ENCODE assay signal across 34 cellular contexts in genomic region chr1:3578433-3578805, GRCh38.
"Had no signal": no experiment of that assay in that cellular context is flagged by ENCODE, and none has a peak within 500 bp of the region (broad histone marks: within the 10 kb centered on the region; RNA-seq: fewer than 3 reads in every experiment).

No MANE protein-coding gene starts in this region.

- FAIRE-seq: astrocyte, RCC 7860 had no signal

- H3K36me3 ChIP-seq: adrenal gland, breast epithelium had no signal

- H3K4me1 ChIP-seq: adrenal gland, body of pancreas, breast epithelium had no signal

- DNase-seq: activated B cell treated with CpG ODN at 0.5 μM for 24 hours; activated CD4-positive, alpha-beta memory T cell treated with anti-CD3 and anti-CD28 coated beads for 36 hours; activated CD4-positive, alpha-beta T cell treated with anti-CD3 and anti-CD28 coated beads for 4 hours; activated CD4-positive, alpha-beta T cell treated with anti-CD3 and anti-CD28 coated beads, Interleukin-2, amount 50 U/mL, for 1 hour; activated CD4-positive, CD25-positive, alpha-beta regulatory T cell treated with anti-CD3 and anti-CD28 coated beads, Interleukin-2, amount 50 U/mL, for 72 hours; activated CD8-positive, alpha-beta memory T cell treated with anti-CD3 and anti-CD28 coated beads, Interleukin-2, amount 50 U/mL, for 4 hours; activated gamma-delta T cell treated with Interleukin-2 at 50 U/mL for 16 hours; activated naive CD4-positive, alpha-beta T cell treated with anti-CD3 and anti-CD28 coated beads for 36 hours; activated T-cell treated with anti-CD3 and anti-CD28 coated beads for 4 hours; activated T-cell treated with anti-CD3 and anti-CD28 coated beads, Interleukin-2, amount 50 U/mL, for 4 hours; adrenal gland; body of pancreas; Kasumi-1; KG1; NCI-H1105; NCI-H1417 treated with DMSO at 0.1 percent for 48 hours; NCI-H187 treated with DMSO at 0.1 percent for 48 hours; NCI-H2081; NCI-H2171 treated with DMSO at 0.1 percent for 48 hours; NCI-H2227 treated with DMSO at 0.1 percent for 48 hours; NCI-H446 treated with DMSO at 0.1 percent for 48 hours; NCI-H524 treated with DMSO at 0.1 percent for 48 hours; NK-92 treated with Interleukin-12 subunit alpha and Interleukin-12 subunit beta, amount 100 ng/mL, for 24 hours; PC-3; Right ventricle myocardium superior; SW 1271; T-helper 1 cell; T-helper 2 cell; T-helper 9 cell had no signal

- H3K9me3 ChIP-seq: adrenal gland, body of pancreas, breast epithelium had no signal

- H3K27me3 ChIP-seq: adrenal gland, body of pancreas had no signal

- H3K4me3 ChIP-seq: adrenal gland, body of pancreas, breast epithelium had no signal

- H3K27ac ChIP-seq: adrenal gland, body of pancreas, breast epithelium, VCaP had no signal

- ATAC-seq: activated naive CD4-positive, alpha-beta T cell treated with anti-CD3 and anti-CD28 coated beads, Interleukin-2, amount 50 U/mL, for 72 hours; activated T-cell treated with anti-CD3 and anti-CD28 coated beads, Interleukin-2, amount 50 U/mL, for 4 hours; body of pancreas; PC-3 had no signal
